ENCODE assay signal across 3 cellular contexts in genomic region chr17:16381496-16381820, GRCh38.
A peak's percentile ranks its signal among the peaks of the same experiment; 100 is the strongest.
TF ChIP-seq lines count a peak whose summit lies in the region.

No MANE protein-coding gene starts in this region.

TF ChIP-seq in A549, 52 proteins besides CTCF, POLR2A, EP300 and RAD21:
- TF ChIP-seq FOSB (CRISPR knock-in tag; IDR thresholded peaks at IDR 0.05) (peak; percentile 84; the same call in 1 of the 2 replicates), HOXA7 (CRISPR knock-in tag; IDR thresholded peaks at IDR 0.05) (peak; percentile 92), NR3C1 (IDR thresholded peaks at IDR 0.05) (no peak), KDM5A (IDR thresholded peaks at IDR 0.05) (0 out of 2 replicates have a peak, but pooled peaks have one; percentile 49), MAFK (IDR thresholded peaks at IDR 0.05; ENCODE audit: partially characterized antibody) (no peak), PBX3 (IDR thresholded peaks at IDR 0.05) (no peak), CHD4 (IDR thresholded peaks at IDR 0.05; ENCODE audit: borderline replicate concordance) (no peak), CEBPB (IDR thresholded peaks at IDR 0.05) (no peak), RARB (CRISPR knock-in tag; IDR thresholded peaks at IDR 0.05) (peak; percentile 48; the same call in 1 of the 2 replicates), PHF8 (IDR thresholded peaks at IDR 0.05; ENCODE audit: borderline replicate concordance, low read depth) (no peak), EHMT2 (IDR thresholded peaks at IDR 0.05; ENCODE audit: low read depth) (no peak), FOSL2 (IDR thresholded peaks at IDR 0.05) (no peak), FOSL2 (CRISPR knock-in tag; IDR thresholded peaks at IDR 0.05) (no peak), JUN (IDR thresholded peaks at IDR 0.05) (no peak), EHF (CRISPR knock-in tag; IDR thresholded peaks at IDR 0.05) (no peak), MAX (IDR thresholded peaks at IDR 0.05) (no peak)
- TF ChIP-seq, protein P1, sequence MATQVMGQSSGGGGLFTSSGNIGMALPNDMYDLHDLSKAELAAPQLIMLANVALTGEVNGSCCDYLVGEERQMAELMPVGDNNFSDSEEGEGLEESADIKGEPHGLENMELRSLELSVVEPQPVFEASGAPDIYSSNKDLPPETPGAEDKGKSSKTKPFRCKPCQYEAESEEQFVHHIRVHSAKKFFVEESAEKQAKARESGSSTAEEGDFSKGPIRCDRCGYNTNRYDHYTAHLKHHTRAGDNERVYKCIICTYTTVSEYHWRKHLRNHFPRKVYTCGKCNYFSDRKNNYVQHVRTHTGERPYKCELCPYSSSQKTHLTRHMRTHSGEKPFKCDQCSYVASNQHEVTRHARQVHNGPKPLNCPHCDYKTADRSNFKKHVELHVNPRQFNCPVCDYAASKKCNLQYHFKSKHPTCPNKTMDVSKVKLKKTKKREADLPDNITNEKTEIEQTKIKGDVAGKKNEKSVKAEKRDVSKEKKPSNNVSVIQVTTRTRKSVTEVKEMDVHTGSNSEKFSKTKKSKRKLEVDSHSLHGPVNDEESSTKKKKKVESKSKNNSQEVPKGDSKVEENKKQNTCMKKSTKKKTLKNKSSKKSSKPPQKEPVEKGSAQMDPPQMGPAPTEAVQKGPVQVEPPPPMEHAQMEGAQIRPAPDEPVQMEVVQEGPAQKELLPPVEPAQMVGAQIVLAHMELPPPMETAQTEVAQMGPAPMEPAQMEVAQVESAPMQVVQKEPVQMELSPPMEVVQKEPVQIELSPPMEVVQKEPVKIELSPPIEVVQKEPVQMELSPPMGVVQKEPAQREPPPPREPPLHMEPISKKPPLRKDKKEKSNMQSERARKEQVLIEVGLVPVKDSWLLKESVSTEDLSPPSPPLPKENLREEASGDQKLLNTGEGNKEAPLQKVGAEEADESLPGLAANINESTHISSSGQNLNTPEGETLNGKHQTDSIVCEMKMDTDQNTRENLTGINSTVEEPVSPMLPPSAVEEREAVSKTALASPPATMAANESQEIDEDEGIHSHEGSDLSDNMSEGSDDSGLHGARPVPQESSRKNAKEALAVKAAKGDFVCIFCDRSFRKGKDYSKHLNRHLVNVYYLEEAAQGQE (IDR thresholded peaks at IDR 0.05): no peak

TF ChIP-seq in SK-N-SH, 30 proteins besides CTCF, POLR2A, EP300 and RAD21 (continues in another document):
- TF ChIP-seq JUND (IDR thresholded peaks at IDR 0.05): no peak
- no peak for TF ChIP-seq FOSL2 (IDR thresholded peaks at IDR 0.05; ENCODE audit: borderline replicate concordance, low read depth)
- no peak for TF ChIP-seq EZH2phosphoT487 (IDR thresholded peaks at IDR 0.05; ENCODE audit: borderline replicate concordance, low read depth)
- TF ChIP-seq, protein P2, sequence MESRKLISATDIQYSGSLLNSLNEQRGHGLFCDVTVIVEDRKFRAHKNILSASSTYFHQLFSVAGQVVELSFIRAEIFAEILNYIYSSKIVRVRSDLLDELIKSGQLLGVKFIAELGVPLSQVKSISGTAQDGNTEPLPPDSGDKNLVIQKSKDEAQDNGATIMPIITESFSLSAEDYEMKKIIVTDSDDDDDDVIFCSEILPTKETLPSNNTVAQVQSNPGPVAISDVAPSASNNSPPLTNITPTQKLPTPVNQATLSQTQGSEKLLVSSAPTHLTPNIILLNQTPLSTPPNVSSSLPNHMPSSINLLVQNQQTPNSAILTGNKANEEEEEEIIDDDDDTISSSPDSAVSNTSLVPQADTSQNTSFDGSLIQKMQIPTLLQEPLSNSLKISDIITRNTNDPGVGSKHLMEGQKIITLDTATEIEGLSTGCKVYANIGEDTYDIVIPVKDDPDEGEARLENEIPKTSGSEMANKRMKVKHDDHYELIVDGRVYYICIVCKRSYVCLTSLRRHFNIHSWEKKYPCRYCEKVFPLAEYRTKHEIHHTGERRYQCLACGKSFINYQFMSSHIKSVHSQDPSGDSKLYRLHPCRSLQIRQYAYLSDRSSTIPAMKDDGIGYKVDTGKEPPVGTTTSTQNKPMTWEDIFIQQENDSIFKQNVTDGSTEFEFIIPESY (IDR thresholded peaks at IDR 0.05; ENCODE audit: borderline replicate concordance, low read depth): no peak
- TF ChIP-seq IRF3 (IDR thresholded peaks at IDR 0.05; ENCODE audit: low read depth, low read length): no peak
- no peak for TF ChIP-seq USF1 (IDR thresholded peaks at IDR 0.05; ENCODE audit: borderline replicate concordance, low read depth)
- no peak for TF ChIP-seq RCOR1 (IDR thresholded peaks at IDR 0.05; ENCODE audit: low read length)
- no peak for TF ChIP-seq MEF2A (IDR thresholded peaks at IDR 0.05; ENCODE audit: borderline replicate concordance, low read depth)
- no peak for TF ChIP-seq NRF1 (IDR thresholded peaks at IDR 0.05; ENCODE audit: low read depth, low read length)
- TF ChIP-seq SIN3A (IDR thresholded peaks at IDR 0.05; ENCODE audit: borderline replicate concordance, low read depth, low read length): no peak
- TF ChIP-seq MXI1 (IDR thresholded peaks at IDR 0.05; ENCODE audit: low read depth, low read length): no peak
- TF ChIP-seq, protein P1 (IDR thresholded peaks at IDR 0.05; ENCODE audit: low read depth, low read length): no peak
- no peak for TF ChIP-seq ELF1 (IDR thresholded peaks at IDR 0.05)
- no peak for TF ChIP-seq RXRA (IDR thresholded peaks at IDR 0.05; ENCODE audit: borderline replicate concordance, low read depth)
- no peak for TF ChIP-seq NFIC (IDR thresholded peaks at IDR 0.05; ENCODE audit: borderline replicate concordance)

TF ChIP-seq in H1, 55 proteins besides CTCF, POLR2A, EP300 and RAD21:
- TF ChIP-seq NRF1 (IDR thresholded peaks at IDR 0.05; ENCODE audit: low read depth, low read length) (no peak), SIN3A (conservative IDR thresholded peaks at IDR 0.05 in 1 of 2, IDR thresholded peaks at IDR 0.05 in 1 of 2; ENCODE audit: low read depth in 1 of 2, low read length in 2 of 2) (0 out of 4 replicates have a peak, but pooled peaks of 1 of the 2 experiments have one; percentile 6), SRF (IDR thresholded peaks at IDR 0.05; ENCODE audit: low read depth, low read length) (no peak), CEBPB (IDR thresholded peaks at IDR 0.05; ENCODE audit: low read depth, low read length) (no peak), TCF12 (IDR thresholded peaks at IDR 0.05; ENCODE audit: low read depth, low read length) (no peak)
